27 cellular contexts compared by ENCODE assay signal in the genomic region with DNA sequence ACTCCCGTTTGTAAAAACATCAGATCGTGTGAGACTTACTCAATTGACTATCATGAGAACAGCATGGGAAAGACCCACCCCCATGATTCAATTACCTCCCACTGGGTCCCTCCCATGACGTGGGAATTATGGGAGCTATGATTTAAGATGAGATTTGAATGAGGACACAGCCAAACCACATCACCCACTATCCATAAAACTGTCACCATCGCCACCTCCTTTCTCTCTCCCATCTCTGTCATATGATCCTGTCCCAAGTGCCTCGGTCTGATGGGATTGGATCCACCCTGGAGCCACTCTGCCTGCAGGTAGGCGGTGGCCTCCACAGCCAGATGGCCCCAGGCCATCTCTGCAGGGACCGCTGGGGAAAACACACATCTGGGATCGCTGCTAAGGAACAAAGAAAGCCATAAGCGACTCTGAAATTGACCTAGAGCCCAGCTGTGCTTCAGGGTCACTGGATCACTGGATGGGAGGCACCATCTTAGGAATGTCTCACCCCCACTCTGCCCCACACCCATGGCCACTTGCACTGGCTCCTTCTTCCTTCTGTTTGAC.
"Had no signal": no experiment of that assay in that cellular context is flagged by ENCODE, and none has a peak within 500 bp of the region (broad histone marks: within the 10 kb centered on the region; RNA-seq: fewer than 3 reads in every experiment).

No MANE protein-coding gene starts in this region.

- H3K27ac ChIP-seq: adrenal gland, cardiac muscle cell, colonic mucosa, left lung, parathyroid adenoma, testis, transverse colon had no signal

- H3K9me3 Mint-ChIP-seq: activated B cell treated with CpG ODN at 0.5 μM for 24 hours; activated naive CD8-positive, alpha-beta T cell treated with anti-CD3 and anti-CD28 coated beads for 36 hours had no signal

- H3K4me3 Mint-ChIP-seq: activated B cell treated with CpG ODN at 0.5 μM for 24 hours; activated naive CD4-positive, alpha-beta T cell treated with anti-CD3 and anti-CD28 coated beads for 36 hours; activated naive CD8-positive, alpha-beta T cell treated with anti-CD3 and anti-CD28 coated beads for 36 hours; activated T-helper 1 cell treated with anti-CD3 and anti-CD28 coated beads, Interleukin-12 subunit alpha, Interleukin-12 subunit beta, Interleukin-2, Interleukin-4 antibody, amounts not matched to agents 30 ng/mL and 10 ng/mL and 1 ng/mL, durations not matched to agents 14 hours and 24 hours and 36 hours; brain; nephron; T-helper 1 cell treated with Interleukin-12 subunit alpha and Interleukin-12 subunit beta and Interleukin-4 antibody, amounts not matched to agents 30 μg/mL and 1 μg/mL, for 36 hours had no signal

- FAIRE-seq: frontal cortex, islet of Langerhans, urothelium cell line had no signal

- H3K36me3 ChIP-seq: adrenal gland, cardiac muscle cell, colonic mucosa, left lung, transverse colon had no signal

- H3K4me3 ChIP-seq: adrenal gland, cardiac muscle cell, colonic mucosa, left lung, lung, mucosa of descending colon, testis, transverse colon had no signal

- H3K4me1 Mint-ChIP-seq: activated naive CD8-positive, alpha-beta T cell treated with anti-CD3 and anti-CD28 coated beads for 36 hours had no signal

- H3K27me3 Mint-ChIP-seq: activated B cell treated with CpG ODN at 0.5 μM for 24 hours; activated naive CD8-positive, alpha-beta T cell treated with anti-CD3 and anti-CD28 coated beads for 36 hours had no signal

- H3K9me3 ChIP-seq: adrenal gland, colonic mucosa, left lung, testis, transverse colon had no signal

- DNase-seq: activated B cell treated with CpG ODN at 0.5 μM for 24 hours; activated effector memory CD4-positive, alpha-beta T cell treated with anti-CD3 and anti-CD28 coated beads, Interleukin-2, amount 50 U/mL, for 16 hours; activated naive CD4-positive, alpha-beta T cell treated with anti-CD3 and anti-CD28 coated beads for 36 hours; activated naive CD8-positive, alpha-beta T cell treated with anti-CD3 and anti-CD28 coated beads for 36 hours; adrenal gland; aorta; cerebellar nuclear complex; colonic mucosa; effector CD8-positive, alpha-beta T cell; left lung; mucosa of descending colon; nucleus accumbens; right cardiac atrium; stimulated activated CD4-positive, alpha-beta T cell treated with anti-CD3 and anti-CD28 coated beads, Interleukin-2, amount 100 ng/mL, for 48 hours; stimulated activated naive CD8-positive, alpha-beta T cell treated with anti-CD3 and anti-CD28 coated beads, Interleukin-15, Interleukin-2, amounts not matched to agents 100 U/mL and 50 U/mL, for 24 hours; transverse colon had no signal

- H3K27me3 ChIP-seq: adrenal gland, cardiac muscle cell, colonic mucosa, left lung, testis, transverse colon had no signal

- ATAC-seq: left lung; mucosa of descending colon; stimulated activated naive CD8-positive, alpha-beta T cell treated with anti-CD3 and anti-CD28 coated beads, Interleukin-15, Interleukin-2, amounts not matched to agents 100 U/mL and 50 U/mL, for 24 hours had no signal

- H3K9ac ChIP-seq: parathyroid adenoma had no signal

- H3K27ac Mint-ChIP-seq: activated B cell treated with CpG ODN at 0.5 μM for 24 hours; activated naive CD4-positive, alpha-beta T cell treated with anti-CD3 and anti-CD28 coated beads for 36 hours; activated naive CD8-positive, alpha-beta T cell treated with anti-CD3 and anti-CD28 coated beads for 36 hours; activated T-helper 1 cell treated with anti-CD3 and anti-CD28 coated beads, Interleukin-12 subunit alpha, Interleukin-12 subunit beta, Interleukin-2, Interleukin-4 antibody, amounts not matched to agents 30 ng/mL and 10 ng/mL and 1 ng/mL, durations not matched to agents 14 hours and 24 hours and 36 hours; nephron; T-helper 1 cell treated with Interleukin-12 subunit alpha and Interleukin-12 subunit beta and Interleukin-4 antibody, amounts not matched to agents 30 μg/mL and 1 μg/mL, for 36 hours had no signal

- H3K4me1 ChIP-seq: colonic mucosa, left lung, parathyroid adenoma had no signal
